8 cellular contexts compared by ENCODE assay signal in the genomic region with DNA sequence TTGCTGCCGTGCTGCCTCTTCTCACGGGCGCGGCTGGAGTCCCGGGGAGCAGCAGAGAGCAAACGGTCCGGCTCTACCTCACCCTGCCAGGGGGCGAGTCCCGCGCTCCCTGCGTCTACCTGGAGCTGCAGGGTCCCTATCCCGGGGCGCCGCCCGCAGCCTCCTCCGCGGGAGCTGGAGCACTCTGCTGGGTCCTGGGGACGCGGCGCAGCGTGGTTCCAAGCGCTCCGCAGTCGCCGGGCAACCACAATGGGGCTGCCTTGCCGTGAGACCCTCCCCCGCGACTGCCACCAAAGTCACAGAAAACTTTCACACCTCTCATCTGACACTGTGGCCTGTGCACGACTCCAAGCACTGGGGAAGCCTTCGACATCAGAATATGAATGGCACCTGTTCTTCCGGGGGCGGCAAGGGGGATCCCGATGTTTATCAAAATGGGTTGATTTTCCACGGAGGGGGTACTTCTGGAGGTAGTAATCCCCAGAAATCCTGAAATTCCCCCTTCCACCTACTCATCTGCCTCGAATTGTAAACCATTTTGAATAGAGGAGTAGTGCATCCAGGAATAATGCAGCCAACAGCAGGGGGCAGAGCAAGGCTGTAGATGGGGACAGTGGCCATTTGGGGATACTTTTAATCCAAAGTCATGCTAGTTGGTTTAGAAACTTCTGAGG. TPM values are rescaled to one million over a fixed set of nuclear protein-coding genes. Genes with fewer than 3 reads are reported as not detected.
DNase-seq lines count a peak whose midpoint lies in the region; ATAC-seq and TF ChIP-seq lines count a peak whose summit lies in the region.

C12orf42 (minus strand) TSS at position 186 of the 674 bp plus-strand sequence. CDS start 17,542 bp downstream, outside the sequence.

- peaks cover 5% of the 10 kb centered on the region for H3K4me1 ChIP-seq in skeletal muscle satellite cell (ENCODE audit: control insufficient read depth, insufficient read depth, low read length)

- peak within 1 kb of the TSS; percentile 52 to 74 for H3K4me3 Mint-ChIP-seq in CD14-positive monocyte

- ATAC-seq in HG03139 (IDR thresholded peaks at IDR 0.05; ENCODE audit: unreplicated experiment) (peak; percentile 29), GM18519 (IDR thresholded peaks at IDR 0.05; ENCODE audit: low FRiP score, unreplicated experiment) (no peak)

- intact Hi-C loops in CD14-positive monocyte (cut with micrococcal nuclease) = no loop called here

- no peak within 1 kb of the TSS for H3K27ac Mint-ChIP-seq in CD14-positive monocyte

- peak within 1 kb of the TSS; percentile 72 for H3K4me2 ChIP-seq in skeletal muscle satellite cell (ENCODE audit: low read length)

- H3K9me3 Mint-ChIP-seq in CD14-positive monocyte = peaks cover 0 to 13% (median 7%) of the 10 kb centered on the region in 7 donors

- peaks cover 0 to 3% of the 10 kb centered on the region in 2 donors for H3K36me3 Mint-ChIP-seq in CD14-positive monocyte

- H3K9ac ChIP-seq in skeletal muscle satellite cell (ENCODE audit: low read depth, low read length) = no peak within 1 kb of the TSS

- H3K9me3 ChIP-seq in skeletal muscle satellite cell (replicated peaks; ENCODE audit: low read length) = no peaks in the 10 kb centered on the region

- in situ Hi-C loops in astrocyte of the cerebellum (cut with HindIII; ENCODE audit: low sequenced_read_pairs) = no loop called here

- DNase-seq in CD14-positive monocyte (ENCODE audit: low spot score) (no peak), GM19238 (ENCODE audit: insufficient read length, low spot score) (peak; percentile 35), NCI-H69 (lab: John Stamatoyannopoulos, UW) (peak; percentile 85), astrocyte of the cerebellum (ENCODE audit: low read depth) (no peak)

- no peaks in the 10 kb centered on the region for H3K4me1 Mint-ChIP-seq in CD14-positive monocyte

- no peaks in the 10 kb centered on the region for H3K36me3 ChIP-seq in skeletal muscle satellite cell (ENCODE audit: insufficient read depth, low read length)

- H3K27me3 ChIP-seq in skeletal muscle satellite cell (ENCODE audit: control insufficient read depth, insufficient read depth, low read length) = peaks cover 41% of the 10 kb centered on the region

- H3K27me3 Mint-ChIP-seq in CD14-positive monocyte (ENCODE audit: low read depth in 3 of 3) = peaks cover 42 to 58% (median 48%) of the 10 kb centered on the region in 3 donors

- H3K4me3 ChIP-seq in astrocyte of the cerebellum (ENCODE audit: low read depth, low read length) (peak within 1 kb of the TSS; percentile 26), iPS-11a (ENCODE audit: low read depth, low read length) (peak within 1 kb of the TSS; percentile 40), skeletal muscle satellite cell (ENCODE audit: low read length) (peak within 1 kb of the TSS; percentile 51)

- TF ChIP-seq CTCF in CD14-positive monocyte (IDR thresholded peaks at IDR 0.05) (no peak), astrocyte of the cerebellum (IDR thresholded peaks at IDR 0.05; ENCODE audit: low read depth, low read length, missing control alignments) (peak; percentile 47)

RNA-seq across cellular contexts. Expression of gene C12orf42, which starts in this region (rescaled TPM):
- not detected for polyA plus RNA-seq in CD14-positive monocyte
- total RNA-seq in skeletal muscle satellite cell (2012; rRNA removed) = not detected in 2 replicates

Comparison
In these comparisons a context has a peak if more than half of its experiments do, and no peak if none do; other contexts are left out.
1. DNase-seq: peak in GM19238 (single experiment) and NCI-H69 (single experiment); none in CD14-positive monocyte (single experiment) and astrocyte of the cerebellum (single experiment).
2. Peak in every context shown above with its lines, with median percentiles within 50 percentile points of each other: H3K4me3 ChIP-seq.